In the genomic region with DNA sequence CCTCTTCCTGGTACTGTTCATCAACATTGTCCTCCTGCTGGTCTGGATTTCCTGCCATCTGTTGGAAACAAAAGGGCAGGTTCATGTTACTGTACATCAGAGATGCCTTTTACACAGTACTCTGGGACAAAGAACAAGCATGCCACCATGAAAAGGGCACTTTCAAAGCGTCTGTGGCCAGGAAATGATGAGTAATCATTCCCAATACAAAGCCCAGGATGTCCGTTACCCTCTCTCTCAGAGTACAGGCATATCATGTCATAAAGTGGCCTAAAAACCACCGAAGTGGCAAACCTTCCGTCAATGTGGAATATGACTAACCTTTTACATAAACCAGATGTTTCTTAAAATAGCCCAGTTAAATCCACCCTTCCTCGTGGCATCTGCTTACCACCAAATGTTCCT, we compare ENCODE assay signal across 9 cellular contexts.
DNase-seq lines count a peak whose midpoint lies in the region; ATAC-seq and TF ChIP-seq lines count a peak whose summit lies in the region.
"Had no signal": no experiment of that assay in that cellular context is flagged by ENCODE, and none has a peak within 500 bp of the region (broad histone marks: within the 10 kb centered on the region; RNA-seq: fewer than 3 reads in every experiment).

No MANE protein-coding gene starts in this region.

- H3K27ac Mint-ChIP-seq in activated CD4-positive, alpha-beta T cell treated with anti-CD3 and anti-CD28 coated beads, Interleukin-2, amount 10 ng/mL, durations not matched to agents 24 days and 14 days: peak overlapping the region; percentile 83
- peak overlapping the region; percentile 63 for H3K27ac Mint-ChIP-seq in activated T-helper 17 cell treated with anti-CD3 and anti-CD28 coated beads, Interleukin-2, amount 50 U/mL, for 72 hours

- no peak for TF ChIP-seq CTCF in kidney epithelial cell (IDR thresholded peaks at IDR 0.05; ENCODE audit: insufficient read depth, low read length, poor library complexity, severe bottlenecking)
- no peak for TF ChIP-seq CTCF in thyroid gland (IDR thresholded peaks at IDR 0.05)

- peaks cover 15% of the 10 kb centered on the region for H3K36me3 Mint-ChIP-seq in activated CD4-positive, alpha-beta T cell treated with anti-CD3 and anti-CD28 coated beads, Interleukin-2, amount 10 ng/mL, durations not matched to agents 24 days and 14 days (ENCODE audit: low read depth)
- no peaks in the 10 kb centered on the region for H3K36me3 Mint-ChIP-seq in activated T-helper 17 cell treated with anti-CD3 and anti-CD28 coated beads, Interleukin-2, amount 50 U/mL, for 72 hours (ENCODE audit: low read depth)

- H3K9me3 ChIP-seq in thyroid gland: no peaks in the 10 kb centered on the region
- H3K9me3 ChIP-seq: pancreas had no signal

- POLR2A ChIA-PET in HEK293T (lab: Yijun Ruan, JAX): no interaction called here

- intact Hi-C loops in activated CD4-positive, alpha-beta T cell treated with anti-CD3 and anti-CD28 coated beads, Interleukin-2, amount 10 ng/mL, durations not matched to agents 24 days and 14 days (cut with micrococcal nuclease): loop anchor here (5.0 kb wide), 1 partner anchor 292 kb away; a partner anchor contains a TSS
- intact Hi-C loops in thyroid gland (cut with DNase I): no loop called here

- no peak overlapping the region for H3K27ac ChIP-seq in thyroid gland
- H3K27ac ChIP-seq: pancreas had no signal

- CTCF ChIA-PET in HEK293T (lab: Yijun Ruan, JAX): no interaction called here

- DNase-seq in activated CD4-positive, alpha-beta T cell treated with anti-CD3 and anti-CD28 coated beads, Interleukin-2, amount 10 ng/mL, durations not matched to agents 24 days and 14 days: peak; percentile 75
- DNase-seq in activated CD4-positive, alpha-beta T cell treated with anti-CD3 and anti-CD28 coated beads, Interleukin-2, amount 50 U/mL, for 4 hours: no peak
- DNase-seq in NCI-H128 (lab: John Stamatoyannopoulos, UW; ENCODE audit: unreplicated experiment): peak; percentile 48
- peak; percentile 50 for DNase-seq in kidney epithelial cell (ENCODE audit: low read depth)
- no peak for DNase-seq in HEK293T (ENCODE audit: extremely low spot score)
- DNase-seq in thyroid gland: no peak
- DNase-seq: pancreas had no signal

- no peak for TF ChIP-seq POLR2A in thyroid gland (IDR thresholded peaks at IDR 0.05)

- H3K9me3 Mint-ChIP-seq in activated CD4-positive, alpha-beta T cell treated with anti-CD3 and anti-CD28 coated beads, Interleukin-2, amount 10 ng/mL, durations not matched to agents 24 days and 14 days: peaks cover 10% of the 10 kb centered on the region
- no peaks in the 10 kb centered on the region for H3K9me3 Mint-ChIP-seq in activated T-helper 17 cell treated with anti-CD3 and anti-CD28 coated beads, Interleukin-2, amount 50 U/mL, for 72 hours

- peak overlapping the region; percentile 60 for H3K4me3 Mint-ChIP-seq in activated CD4-positive, alpha-beta T cell treated with anti-CD3 and anti-CD28 coated beads, Interleukin-2, amount 10 ng/mL, durations not matched to agents 24 days and 14 days
- peak overlapping the region; percentile 55 for H3K4me3 Mint-ChIP-seq in activated T-helper 17 cell treated with anti-CD3 and anti-CD28 coated beads, Interleukin-2, amount 50 U/mL, for 72 hours

- peaks cover 47% of the 10 kb centered on the region for H3K4me1 Mint-ChIP-seq in activated CD4-positive, alpha-beta T cell treated with anti-CD3 and anti-CD28 coated beads, Interleukin-2, amount 10 ng/mL, durations not matched to agents 24 days and 14 days
- H3K4me1 Mint-ChIP-seq in activated T-helper 17 cell treated with anti-CD3 and anti-CD28 coated beads, Interleukin-2, amount 50 U/mL, for 72 hours: no peaks in the 10 kb centered on the region

- H3K4me3 ChIP-seq in kidney epithelial cell (ENCODE audit: low read depth, low read length) (no peak overlapping the region), thyroid gland (replicated peaks in 1 of 3) (no peak overlapping the region)
- H3K4me3 ChIP-seq: pancreas had no signal

- H3K27me3 Mint-ChIP-seq in activated CD4-positive, alpha-beta T cell treated with anti-CD3 and anti-CD28 coated beads, Interleukin-2, amount 10 ng/mL, durations not matched to agents 24 days and 14 days: no peaks in the 10 kb centered on the region
- no peaks in the 10 kb centered on the region for H3K27me3 Mint-ChIP-seq in activated T-helper 17 cell treated with anti-CD3 and anti-CD28 coated beads, Interleukin-2, amount 50 U/mL, for 72 hours

- H3K36me3 ChIP-seq in kidney epithelial cell (ENCODE audit: control insufficient read depth, insufficient read depth, low read length): no peaks in the 10 kb centered on the region
- H3K36me3 ChIP-seq in thyroid gland: peaks cover 2 to 43% of the 10 kb centered on the region in 2 donors

- no peaks in the 10 kb centered on the region for H3K4me1 ChIP-seq in thyroid gland
- H3K4me1 ChIP-seq: pancreas had no signal

- peak; percentile 93 for ATAC-seq in activated T-helper 17 cell treated with anti-CD3 and anti-CD28 coated beads, Interleukin-2, amount 50 U/mL, for 72 hours (replicated peaks)
- ATAC-seq in GM21390 (IDR thresholded peaks at IDR 0.05; ENCODE audit: unreplicated experiment): no peak

- 68 to 73% methylated on average over 5 of the region's 5 CpGs for WGBS in thyroid gland, 2 donors

- H3K27me3 ChIP-seq in kidney epithelial cell (ENCODE audit: control insufficient read depth, insufficient read depth, low read length): no peaks in the 10 kb centered on the region
- H3K27me3 ChIP-seq in thyroid gland: no peaks in the 10 kb centered on the region
- H3K27me3 ChIP-seq: pancreas had no signal

TF ChIP-seq in HEK293T, 16 proteins besides CTCF, POLR2A, EP300 and RAD21:
- TF ChIP-seq CTBP1 (IDR thresholded peaks at IDR 0.05; ENCODE audit: borderline replicate concordance) (no peak), ARNT (IDR thresholded peaks at IDR 0.05) (no peak), FOXA1 (IDR thresholded peaks at IDR 0.05) (no peak), FOXM1 (IDR thresholded peaks at IDR 0.05; ENCODE audit: borderline replicate concordance) (no peak), BHLHE40 (IDR thresholded peaks at IDR 0.05; ENCODE audit: borderline replicate concordance) (no peak), SP1 (IDR thresholded peaks at IDR 0.05) (no peak), LEF1 (IDR thresholded peaks at IDR 0.05; ENCODE audit: borderline replicate concordance) (no peak)

Comparison
In these comparisons a context has a peak if more than half of its experiments do, and no peak if none do; other contexts are left out.
1. DNase-seq: peak in activated CD4-positive, alpha-beta T cell treated with anti-CD3 and anti-CD28 coated beads, Interleukin-2, amount 10 ng/mL, durations not matched to agents 24 days and 14 days (single experiment), NCI-H128 (single experiment) and kidney epithelial cell (single experiment); none in activated CD4-positive, alpha-beta T cell treated with anti-CD3 and anti-CD28 coated beads, Interleukin-2, amount 50 U/mL, for 4 hours (0 of 2), HEK293T (single experiment) and thyroid gland (0 of 2).